23 cellular contexts compared by ENCODE assay signal in the genomic region with DNA sequence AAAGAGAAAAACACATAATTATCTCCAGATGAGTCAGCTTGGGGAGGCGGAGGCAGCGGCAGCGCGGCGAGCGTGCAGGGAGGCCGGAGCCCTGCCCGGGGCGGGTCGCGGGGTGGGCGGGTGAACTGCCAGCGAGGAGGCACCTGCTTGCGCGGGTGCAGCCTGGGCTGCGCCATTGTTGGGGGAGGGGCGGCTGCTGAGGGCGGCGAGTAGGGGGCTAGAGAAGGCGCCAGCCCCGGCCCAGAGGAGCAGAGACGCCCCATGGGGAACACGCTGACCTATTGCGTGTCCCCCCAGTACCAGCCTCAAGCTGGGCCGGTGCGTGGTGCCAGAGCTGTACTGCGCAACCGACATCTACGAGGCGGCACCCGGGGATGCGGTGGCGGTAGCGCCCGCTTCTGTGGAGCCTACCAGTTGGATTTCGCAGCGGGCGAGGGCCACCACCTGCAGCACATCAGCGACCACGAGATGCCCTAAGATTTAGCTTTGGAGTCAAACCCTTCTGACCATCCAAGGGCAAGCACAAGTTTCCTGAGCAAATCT.
"Had no signal": no experiment of that assay in that cellular context is flagged by ENCODE, and none has a peak within 500 bp of the region (broad histone marks: within the 10 kb centered on the region; RNA-seq: fewer than 3 reads in every experiment).

No MANE protein-coding gene starts in this region.

- H3K27ac ChIP-seq: lower lobe of right lung, neural progenitor cell, right lobe of liver, thyroid gland, upper lobe of right lung had no signal

- H3K4me1 ChIP-seq: lower lobe of right lung, neural progenitor cell, right lobe of liver, upper lobe of right lung had no signal

- H3K9ac ChIP-seq: neural progenitor cell had no signal

- H3K27me3 ChIP-seq: neural progenitor cell, right lobe of liver, thyroid gland, upper lobe of right lung had no signal

- H3K9me3 ChIP-seq: right lobe of liver, thyroid gland, upper lobe of right lung had no signal

- H3K4me3 ChIP-seq: lower lobe of right lung, neural progenitor cell, right lobe of liver, thyroid gland, upper lobe of right lung had no signal

- DNase-seq: activated CD4-positive, alpha-beta T cell treated with anti-CD3 and anti-CD28 coated beads for 36 hours; activated CD8-positive, alpha-beta memory T cell treated with anti-CD3 and anti-CD28 coated beads, Interleukin-2, amount 10 ng/mL, durations not matched to agents 7 days and 5 days; activated CD8-positive, alpha-beta T cell treated with anti-CD3 and anti-CD28 coated beads, Interleukin-2, amount 10 ng/mL, durations not matched to agents 7 days and 5 days; activated naive CD4-positive, alpha-beta T cell treated with anti-CD3 and anti-CD28 coated beads, Interleukin-2, amount 10 ng/mL, durations not matched to agents 7 days and 5 days; activated naive CD8-positive, alpha-beta T cell treated with anti-CD3 and anti-CD28 coated beads, Interleukin-2, amount 10 ng/mL, durations not matched to agents 7 days and 5 days; activated T-cell treated with anti-CD3 and anti-CD28 coated beads, Interleukin-2, amount 50 U/mL, for 72 hours; amygdala; caudate nucleus; cortex of kidney; effector memory CD8-positive, alpha-beta T cell; head of caudate nucleus; hypothalamus; immature natural killer cell; lower lobe of right lung; natural killer cell; occipital lobe; right lobe of liver; stimulated activated CD4-positive, alpha-beta T cell treated with anti-CD3 and anti-CD28 coated beads, Interleukin-2, amount 100 ng/mL, for 48 hours; substantia nigra; thyroid gland; upper lobe of right lung had no signal

- ATAC-seq: activated CD4-positive, alpha-beta T cell treated with anti-CD3 and anti-CD28 coated beads for 36 hours; activated CD8-positive, alpha-beta memory T cell treated with anti-CD3 and anti-CD28 coated beads, Interleukin-2, amount 10 ng/mL, durations not matched to agents 7 days and 5 days; activated CD8-positive, alpha-beta T cell treated with anti-CD3 and anti-CD28 coated beads, Interleukin-2, amount 10 ng/mL, durations not matched to agents 7 days and 5 days; activated T-cell treated with anti-CD3 and anti-CD28 coated beads, Interleukin-2, amount 50 U/mL, for 72 hours; effector memory CD8-positive, alpha-beta T cell; left lobe of liver; lower lobe of right lung; natural killer cell; upper lobe of right lung had no signal
